In the genomic region with DNA sequence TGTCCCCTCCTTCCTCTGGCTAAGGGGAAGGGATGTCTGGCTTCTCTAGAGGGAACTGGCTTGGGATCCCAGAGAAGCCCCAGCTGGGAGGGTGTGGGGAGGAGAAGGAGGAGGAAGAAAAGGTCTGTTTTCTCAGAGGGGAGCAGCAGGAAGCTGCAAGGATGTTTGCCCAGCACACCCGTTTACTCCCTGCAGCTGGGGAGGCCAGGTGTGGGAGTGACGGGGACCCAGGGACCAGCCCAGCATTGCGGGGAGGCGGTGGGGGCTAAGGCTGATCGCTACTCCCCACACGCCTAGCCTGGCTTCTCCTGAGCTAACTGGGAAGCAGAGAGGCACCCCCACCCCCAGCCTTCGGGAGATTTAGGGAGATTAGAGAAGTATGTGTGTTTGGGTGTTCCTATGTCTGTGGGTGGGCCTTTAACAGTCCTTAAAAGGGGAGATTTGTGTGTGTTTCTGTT, we compare ENCODE assay signal across 10 cellular contexts. TPM values are rescaled to one million over a fixed set of nuclear protein-coding genes. Genes with fewer than 3 reads are reported as not detected.
A peak's percentile ranks its signal among the peaks of the same experiment; 100 is the strongest.
DNase-seq lines count a peak whose midpoint lies in the region; ATAC-seq, FAIRE-seq and TF ChIP-seq lines count a peak whose summit lies in the region.
"Had no signal": no experiment of that assay in that cellular context is flagged by ENCODE, and none has a peak within 500 bp of the region (broad histone marks: within the 10 kb centered on the region; RNA-seq: fewer than 3 reads in every experiment).

No MANE protein-coding gene starts in this region.

- TF ChIP-seq POLR2A in gastroesophageal sphincter (IDR thresholded peaks at IDR 0.05), result no peak
- no peak for TF ChIP-seq POLR2A in HepG2 (IDR thresholded peaks at IDR 0.05; ENCODE audit: insufficient read depth in 1 of 2, low read depth in 2 of 2, low read length in 2 of 2)

- 20% methylated on average over 1 of the region's 7 CpGs; no CpG with 5 or more reads in 1 of the 2 donors for WGBS in gastroesophageal sphincter (ENCODE audit: low coverage in 1 of 2), 2 donors
- 10% methylated on average over 4 of the region's 7 CpGs for WGBS in HepG2 (ENCODE audit: low lambda C conversion rate)

- peak overlapping the region; percentile 2; the same call in 1 of the 2 replicates for H2AFZ ChIP-seq in GM23338
- no peak overlapping the region for H2AFZ ChIP-seq in HepG2 (ENCODE audit: low read length)

- no peaks in the 10 kb centered on the region for H4K20me1 ChIP-seq in GM23338 (replicated peaks; ENCODE audit: insufficient read depth)
- H4K20me1 ChIP-seq in HepG2 (ENCODE audit: insufficient read depth, low read length), result no peaks in the 10 kb centered on the region

- CTCF ChIA-PET in HepG2 (lab: Yijun Ruan, JAX; ENCODE audit: low intra/inter-chr PET ratio, low total read pairs), result no interaction called here

- ATAC-seq in GM23338 (peak; percentile 17), RWPE2 (ENCODE audit: low read depth) (peak; percentile 23; the same call in 2 of the 3 replicates), gastroesophageal sphincter (no peak), HepG2 (no peak)

- H3K4me2 ChIP-seq in GM23338, result peak overlapping the region; percentile 74
- no peak overlapping the region for H3K4me2 ChIP-seq in HepG2 (ENCODE audit: low read depth, low read length)

- H3K9ac ChIP-seq in HepG2 (ENCODE audit: insufficient read depth, low read depth, low read length), result no peak overlapping the region

- H3K36me3 ChIP-seq in GM23338 (ENCODE audit: insufficient read depth), result no peaks in the 10 kb centered on the region
- H3K36me3 ChIP-seq in RWPE2 (ENCODE audit: low read depth), result no peaks in the 10 kb centered on the region
- no peaks in the 10 kb centered on the region for H3K36me3 ChIP-seq in gastroesophageal sphincter
- H3K36me3 ChIP-seq in HepG2 (replicated peaks in 1 of 2; ENCODE audit: control insufficient read depth in 1 of 2, insufficient read depth in 2 of 2, low read length in 2 of 2), result no peaks in the 10 kb centered on the region
- H3K36me3 ChIP-seq: right lobe of liver had no signal

- H3K4me3 ChIP-seq in GM23338 (peak overlapping the region; percentile 37), RWPE2 (ENCODE audit: severe bottlenecking) (no peak overlapping the region), gastroesophageal sphincter (no peak overlapping the region), skeletal muscle cell (ENCODE audit: low read depth, low read length) (peak overlapping the region; percentile 97), HepG2 (replicated peaks in 1 of 3; ENCODE audit: insufficient read depth in 1 of 3, low read depth in 2 of 3, low read length in 3 of 3) (no peak overlapping the region)
- H3K4me3 ChIP-seq: right lobe of liver had no signal

- peaks cover 21% of the 10 kb centered on the region for H3K27me3 Mint-ChIP-seq in GM23338 (ENCODE audit: insufficient read depth, low read depth, poor library complexity)
- H3K27me3 Mint-ChIP-seq in activated T-cell treated with anti-CD3 and anti-CD28 coated beads, Interleukin-2, amount 50 U/mL, for 24 hours, result peaks cover 39% of the 10 kb centered on the region

- H3K4me3 Mint-ChIP-seq in GM23338, result peak overlapping the region; percentile 45
- H3K4me3 Mint-ChIP-seq in activated T-cell treated with anti-CD3 and anti-CD28 coated beads, Interleukin-2, amount 50 U/mL, for 24 hours, result no peak overlapping the region

- no peak for FAIRE-seq in HepG2 (lab: Jason Lieb, UNC)

- H3K4me1 ChIP-seq in GM23338 (ENCODE audit: insufficient read depth) (peaks cover 51% of the 10 kb centered on the region), RWPE2 (ENCODE audit: insufficient read depth, poor library complexity, severe bottlenecking) (no peaks in the 10 kb centered on the region), gastroesophageal sphincter (peaks cover 0 to 47% (median 27%) of the 10 kb centered on the region in 3 donors), HepG2 (ENCODE audit: insufficient read depth, low read length) (peaks cover 26% of the 10 kb centered on the region)

- TF ChIP-seq RAD21 in HepG2 (CRISPR knock-in tag; IDR thresholded peaks at IDR 0.05), result no peak

- H3K9me2 ChIP-seq in GM23338 (ENCODE audit: insufficient read depth), result peaks cover 4% of the 10 kb centered on the region; the same call in 1 of the 2 replicates

- in situ Hi-C loops in HepG2 (cut with HindIII; ENCODE audit: extremely low pct_ligation_motif_present, low pct_unique_long_range_greater_than_20kb), result no loop called here

- H3K27me3 ChIP-seq in GM23338 (ENCODE audit: insufficient read depth), result 0 out of 2 replicates have a peak, but pooled peaks cover 2% of the 10 kb centered on the region
- H3K27me3 ChIP-seq in RWPE2 (ENCODE audit: insufficient read depth, poor library complexity, severe bottlenecking), result peaks cover 6% of the 10 kb centered on the region
- peaks cover 46% of the 10 kb centered on the region for H3K27me3 ChIP-seq in gastroesophageal sphincter
- H3K27me3 ChIP-seq in HepG2 (ENCODE audit: control insufficient read depth in 1 of 2, insufficient read depth in 2 of 2, low read length in 2 of 2), result peaks cover 28 to 58% of the 10 kb centered on the region in 2 experiments

- no peak overlapping the region for H3K27ac Mint-ChIP-seq in GM23338
- no peak overlapping the region for H3K27ac Mint-ChIP-seq in activated T-cell treated with anti-CD3 and anti-CD28 coated beads, Interleukin-2, amount 50 U/mL, for 24 hours

- peak; percentile 62 for DNase-seq in GM23338 (ENCODE audit: low spot score)
- no peak for DNase-seq in RWPE2 (ENCODE audit: low spot score)
- DNase-seq in skeletal muscle cell (ENCODE audit: low read depth), result no peak
- DNase-seq in superior temporal gyrus (ENCODE audit: extremely low spot score), result no peak
- no peak for DNase-seq in activated T-cell treated with anti-CD3 and anti-CD28 coated beads, Interleukin-2, amount 50 U/mL, for 24 hours
- no peak for DNase-seq in HepG2 (ENCODE audit: low spot score)
- no peak for DNase-seq in GOT3 (lab: John Stamatoyannopoulos, UW)
- DNase-seq: NCI-H446, right lobe of liver had no signal

- H3K4me1 Mint-ChIP-seq in GM23338, result peaks cover 50% of the 10 kb centered on the region
- H3K4me1 Mint-ChIP-seq in activated T-cell treated with anti-CD3 and anti-CD28 coated beads, Interleukin-2, amount 50 U/mL, for 24 hours (ENCODE audit: low read depth), result peaks cover 8% of the 10 kb centered on the region

- H3K9me3 ChIP-seq in RWPE2 (ENCODE audit: severe bottlenecking) (no peaks in the 10 kb centered on the region), gastroesophageal sphincter (no peaks in the 10 kb centered on the region), HepG2 (ENCODE audit: low read length) (no peaks in the 10 kb centered on the region)
- H3K9me3 ChIP-seq: right lobe of liver had no signal

- H3F3A ChIP-seq in GM23338 (replicated peaks; ENCODE audit: low read depth), result peaks cover 21% of the 10 kb centered on the region

- H3K36me3 Mint-ChIP-seq in GM23338 (ENCODE audit: low read depth), result no peaks in the 10 kb centered on the region
- H3K36me3 Mint-ChIP-seq in activated T-cell treated with anti-CD3 and anti-CD28 coated beads, Interleukin-2, amount 50 U/mL, for 24 hours (ENCODE audit: low read depth), result no peaks in the 10 kb centered on the region

- TF ChIP-seq EP300 in gastroesophageal sphincter (IDR thresholded peaks at IDR 0.05) (no peak), HepG2 (IDR thresholded peaks at IDR 0.05; ENCODE audit: low read depth in 2 of 2, low read length in 2 of 2) (no peak), HepG2 (CRISPR knock-in tag; IDR thresholded peaks at IDR 0.05; ENCODE audit: borderline replicate concordance) (no peak)

- H3K9me3 Mint-ChIP-seq in GM23338, result no peaks in the 10 kb centered on the region; the same call in 2 of the 3 replicates
- H3K9me3 Mint-ChIP-seq in activated T-cell treated with anti-CD3 and anti-CD28 coated beads, Interleukin-2, amount 50 U/mL, for 24 hours, result no peaks in the 10 kb centered on the region

- POLR2A ChIA-PET in HepG2 (lab: Yijun Ruan, JAX), result no interaction called here

- 0 out of 2 replicates have a peak, but pooled peaks cover 5% of the 10 kb centered on the region for H3K79me2 ChIP-seq in GM23338 (replicated peaks; ENCODE audit: insufficient read depth)
- no peaks in the 10 kb centered on the region for H3K79me2 ChIP-seq in HepG2 (ENCODE audit: insufficient read depth, low read length)

- TF ChIP-seq CTCF in GM23338 (conservative IDR thresholded peaks at IDR 0.05; ENCODE audit: low read depth in 2 of 2) (no peak), RWPE2 (IDR thresholded peaks at IDR 0.05; ENCODE audit: poor library complexity, severe bottlenecking) (no peak), gastroesophageal sphincter (IDR thresholded peaks at IDR 0.05) (no peak), HepG2 (CRISPR knock-in tag; IDR thresholded peaks at IDR 0.05) (no peak)

- intact Hi-C loops in HepG2 (cut with micrococcal nuclease; ENCODE audit: unreplicated experiment), result no loop called here

- peak overlapping the region; percentile 86 for H3K27ac ChIP-seq in GM23338 (ENCODE audit: low read depth)
- no peak overlapping the region for H3K27ac ChIP-seq in RWPE2 (ENCODE audit: poor library complexity, severe bottlenecking)
- peak overlapping the region in 3 of 4 donors; percentile 38 to 64 (median 57) for H3K27ac ChIP-seq in gastroesophageal sphincter
- H3K27ac ChIP-seq in HepG2 (ENCODE audit: extremely low read length, insufficient read depth, low read length), result no peak overlapping the region
- H3K27ac ChIP-seq: right lobe of liver had no signal

- no TSS peak for BruUV-seq in HepG2 (replicated peaks; lab: Mats Ljungman, UMichigan)

RNA-seq across cellular contexts. Expression of gene CREB3L1, which starts 3.9 kb away (rescaled TPM):
- total RNA-seq in GM23338 (2014; rRNA removed; shearing (Covaris generic)), result 4.5 and 8.5 TPM in 2 replicates
- 10.3 and 10.4 TPM in 2 replicates for polyA plus RNA-seq in GM23338 (2016; fragmentation: Nextera tagmentation; extraction: Ambion mirVana)
- 1 to 10 TPM in 3 of 4 donors, under 1 TPM in 1; 0.81 to 5.2 (median 1.7) TPM for total RNA-seq in gastroesophageal sphincter
- total RNA-seq in HepG2 (2016; rRNA removed; fragmentation: Illumina TruSeq; extraction: Trizol), result not detected in 2 replicates
- total RNA-seq in HepG2 (2016; cell fraction: cytosol; rRNA removed; fragmentation: Illumina TruSeq; extraction: Trizol; ENCODE audit: low read depth), result not detected in 2 replicates
- total RNA-seq in HepG2 (2016; cell fraction: insoluble cytoplasmic fraction; rRNA removed; fragmentation: Illumina TruSeq; extraction: Trizol), result not detected in 2 replicates
- total RNA-seq in HepG2 (2016; cell fraction: membrane; rRNA removed; fragmentation: Illumina TruSeq; extraction: Trizol), result not detected in 2 replicates
- total RNA-seq in HepG2 (2016; cell fraction: nucleus; rRNA removed; fragmentation: Illumina TruSeq; extraction: Trizol), result not detected in 2 replicates
- not detected in 2 replicates for polyA plus RNA-seq in HepG2 (2011; rRNA removed)
- not detected in 2 replicates for polyA plus RNA-seq in HepG2 (2011; cell fraction: cytosol; rRNA removed)
- not detected in 2 replicates for polyA plus RNA-seq in HepG2 (2011; cell fraction: nucleus; rRNA removed)
- polyA plus RNA-seq in HepG2 (2012), result 0.04 TPM in 1 of 2 replicates, not detected in the other
- not detected in 2 replicates for polyA plus RNA-seq in HepG2 (2016; cell fraction: cytosol; fragmentation: Illumina TruSeq; extraction: Trizol; ENCODE audit: low read depth)
- not detected in 2 replicates for polyA plus RNA-seq in HepG2 (2016; cell fraction: insoluble cytoplasmic fraction; fragmentation: Illumina TruSeq; extraction: Trizol; ENCODE audit: low read depth)
- polyA plus RNA-seq in HepG2 (2016; cell fraction: membrane; fragmentation: Illumina TruSeq; extraction: Trizol; ENCODE audit: low read depth), result 0.13 TPM in 1 of 2 replicates, not detected in the other
- not detected in 2 replicates for polyA plus RNA-seq in HepG2 (2016; cell fraction: nucleus; fragmentation: Illumina TruSeq; extraction: Trizol; ENCODE audit: insufficient read depth, low read depth)
- polyA minus RNA-seq in HepG2 (2011; rRNA and poly(A)+ RNA removed; ENCODE audit: low replicate concordance), result 0.12 and 1.6 TPM in 2 replicates
- polyA minus RNA-seq in HepG2 (2011; cell fraction: cytosol; rRNA and poly(A)+ RNA removed), result not detected in 2 replicates
- not detected in 2 replicates for polyA minus RNA-seq in HepG2 (2011; cell fraction: nucleus; rRNA and poly(A)+ RNA removed)

Comparison
In these comparisons a context has a peak if more than half of its experiments do, and no peak if none do; other contexts are left out.
1. ATAC-seq: peak in GM23338 (single experiment) and RWPE2 (single experiment); none in gastroesophageal sphincter (single experiment) and HepG2 (single experiment).
2. H3K27ac ChIP-seq: peak in GM23338 (single experiment) and gastroesophageal sphincter (3 of 4); none in RWPE2 (single experiment) and HepG2 (single experiment).
3. H3K4me3 ChIP-seq: peak in GM23338 (single experiment) and skeletal muscle cell (single experiment); none in RWPE2 (single experiment), gastroesophageal sphincter (0 of 2) and HepG2 (0 of 3).